1 cellular context compared by ENCODE assay signal in genomic region chr3:152283492-152284381, GRCh38.
TF ChIP-seq lines count a peak whose summit lies in the region.

No MANE protein-coding gene starts in this region.

TF ChIP-seq in HepG2, 621 proteins besides CTCF, POLR2A, EP300 and RAD21 (continued from another document):
- TF ChIP-seq ZBTB49 (CRISPR knock-in tag; IDR thresholded peaks at IDR 0.05; ENCODE audit: borderline replicate concordance) (no peak), SMAD1 (CRISPR knock-in tag; IDR thresholded peaks at IDR 0.05; ENCODE audit: borderline replicate concordance, low read depth) (no peak), ZNF343 (CRISPR knock-in tag; IDR thresholded peaks at IDR 0.05) (no peak), XRCC5 (optimal IDR thresholded peaks at IDR 0.05; ENCODE audit: low read length) (no peak), SP5 (CRISPR knock-in tag; IDR thresholded peaks at IDR 0.05; ENCODE audit: borderline replicate concordance, low read depth) (no peak), ZNF567 (CRISPR knock-in tag; IDR thresholded peaks at IDR 0.05; ENCODE audit: borderline replicate concordance) (no peak), ZBTB38 (CRISPR knock-in tag; IDR thresholded peaks at IDR 0.05) (no peak)
